ENCODE assay signal across 29 cellular contexts in the genomic region with DNA sequence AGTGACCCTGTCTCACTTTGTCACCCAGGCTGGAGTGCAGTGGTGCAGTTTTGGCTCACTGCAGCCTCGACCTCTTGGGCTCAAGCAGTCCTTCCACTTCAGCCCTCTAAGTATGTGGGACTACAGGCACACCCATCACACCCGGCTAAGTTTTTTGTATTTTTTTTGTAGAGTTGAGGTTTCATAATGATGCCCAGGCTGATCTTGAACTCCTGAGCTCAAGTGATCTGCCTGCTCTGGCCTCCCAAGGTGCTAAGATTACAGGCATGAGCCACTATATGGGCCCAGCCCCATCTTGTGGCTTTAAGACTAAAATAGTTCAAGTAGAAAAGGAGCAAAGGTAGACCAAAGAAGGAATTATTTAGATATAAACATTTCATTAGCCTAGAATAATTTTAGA.
DNase-seq lines count a peak whose midpoint lies in the region; ATAC-seq, FAIRE-seq and TF ChIP-seq lines count a peak whose summit lies in the region.
"Had no signal": no experiment of that assay in that cellular context is flagged by ENCODE, and none has a peak within 500 bp of the region (broad histone marks: within the 10 kb centered on the region; RNA-seq: fewer than 3 reads in every experiment).

No MANE protein-coding gene starts in this region.

- peaks cover 8% of the 10 kb centered on the region for H3K36me3 Mint-ChIP-seq in mesothelial cell of epicardium
- peaks cover 4% of the 10 kb centered on the region for H3K36me3 Mint-ChIP-seq in activated T-helper 1 cell treated with anti-CD3 and anti-CD28 coated beads, Interleukin-12 subunit alpha, Interleukin-12 subunit beta, Interleukin-2, Interleukin-4 antibody, amounts not matched to agents 30 ng/mL and 10 ng/mL and 1 ng/mL, durations not matched to agents 14 hours and 24 hours and 36 hours (ENCODE audit: low read depth)

- no peak overlapping the region for H2BK20ac ChIP-seq in H1 (ENCODE audit: low read length)

- intact Hi-C loops in activated T-helper 1 cell treated with anti-CD3 and anti-CD28 coated beads, Interleukin-12 subunit alpha, Interleukin-12 subunit beta, Interleukin-2, Interleukin-4 antibody, amounts not matched to agents 30 ng/mL and 10 ng/mL and 1 ng/mL, durations not matched to agents 14 hours and 24 hours and 36 hours (cut with micrococcal nuclease), result no loop called here

- no peak for TF ChIP-seq CTCF in H1 (IDR thresholded peaks at IDR 0.05; ENCODE audit: control extremely low read depth in 1 of 3, insufficient read depth in 1 of 3, low read depth in 1 of 3, low read length in 3 of 3)
- no peak for TF ChIP-seq CTCF in mesothelial cell of epicardium (IDR thresholded peaks at IDR 0.05; ENCODE audit: unreplicated experiment)
- no peak for TF ChIP-seq CTCF in smooth muscle cell (IDR thresholded peaks at IDR 0.05; ENCODE audit: borderline replicate concordance, insufficient read depth, poor library complexity, severe bottlenecking)

- no peak overlapping the region for H3K18ac ChIP-seq in H1 (ENCODE audit: extremely low read depth, low read length)

- no peaks in the 10 kb centered on the region for H3K9me3 ChIP-seq in H1 (ENCODE audit: insufficient read depth in 2 of 2, low read depth in 1 of 2, low read length in 1 of 2)
- no peaks in the 10 kb centered on the region for H3K9me3 ChIP-seq in smooth muscle cell (replicated peaks; ENCODE audit: low read depth)
- H3K9me3 ChIP-seq: BLaER1 treated with 17β-estradiol and CSF1 and Interleukin-3, amounts not matched to agents 10 nM and 100 nM; ovary; right atrium auricular region; stomach had no signal

- no peak overlapping the region for H2AFZ ChIP-seq in H1 (ENCODE audit: low read length)
- no peak overlapping the region for H2AFZ ChIP-seq in smooth muscle cell (ENCODE audit: low read depth)

- H4K91ac ChIP-seq in H1 (replicated peaks; ENCODE audit: insufficient read length, low read length), result no peak overlapping the region

- POLR2A ChIA-PET in H1 (lab: Charles Lee; ENCODE audit: partially characterized antibody), result interaction anchor here (0.7 to 1.3 kb wide), 2 partner anchors 10 to 74 kb away, joined by 3 to 4 read pairs; a partner anchor contains a TSS

- H3K4me1 Mint-ChIP-seq in mesothelial cell of epicardium, result peaks cover 13% of the 10 kb centered on the region
- peaks cover 16% of the 10 kb centered on the region for H3K4me1 Mint-ChIP-seq in activated T-helper 1 cell treated with anti-CD3 and anti-CD28 coated beads, Interleukin-12 subunit alpha, Interleukin-12 subunit beta, Interleukin-2, Interleukin-4 antibody, amounts not matched to agents 30 ng/mL and 10 ng/mL and 1 ng/mL, durations not matched to agents 14 hours and 24 hours and 36 hours (ENCODE audit: low read depth)

- H3K4ac ChIP-seq in H1 (replicated peaks; ENCODE audit: insufficient read length, low read depth, low read length), result no peak overlapping the region

- H2BK5ac ChIP-seq in H1 (ENCODE audit: low read depth, low read length), result no peak overlapping the region

- DNase-seq in EH (ENCODE audit: low read depth) (peak; percentile 8), LHCN-M2 (ENCODE audit: low read depth) (peak; percentile 4), H1 (ENCODE audit: low read depth in 1 of 2, low spot score in 2 of 2) (no peak), mesothelial cell of epicardium (ENCODE audit: low spot score in 2 of 2, unreplicated experiment in 2 of 2) (no peak), NCI-H510A (lab: John Stamatoyannopoulos, UW) (no peak), smooth muscle cell (lab: John Stamatoyannopoulos, UW; ENCODE audit: unreplicated experiment) (no peak)
- no peak for DNase-seq in activated T-helper 1 cell treated with anti-CD3 and anti-CD28 coated beads, Interleukin-12 subunit alpha, Interleukin-12 subunit beta, Interleukin-2, Interleukin-4 antibody, amounts not matched to agents 30 ng/mL and 10 ng/mL and 1 ng/mL, durations not matched to agents 14 hours and 24 hours and 36 hours (ENCODE audit: low spot score)
- DNase-seq: ACHN; activated CD8-positive, alpha-beta T cell treated with anti-CD3 and anti-CD28 coated beads, Interleukin-2, amount 10 ng/mL, durations not matched to agents 7 days and 5 days; activated naive CD4-positive, alpha-beta T cell treated with anti-CD3 and anti-CD28 coated beads for 36 hours; activated T-cell treated with anti-CD3 and anti-CD28 coated beads, Interleukin-2, amount 50 U/mL, for 1 hour; anterior cingulate cortex; Calu3; cerebellar nuclear complex; effector CD4-positive, alpha-beta T cell; EL; mesenchymal stem cell; naive thymus-derived CD8-positive, alpha-beta T cell; NCI-H1694 treated with DMSO at 0.1 percent for 48 hours; NCI-H748 treated with DMSO at 0.1 percent for 48 hours; ovary; stimulated activated CD4-positive, alpha-beta T cell treated with anti-CD3 and anti-CD28 coated beads, Interleukin-12 subunit alpha, Interleukin-12 subunit beta, amount 100 ng/mL, for 4 hours; stomach; trophoblast cell had no signal

- H3K4me2 ChIP-seq in H1 (ENCODE audit: insufficient read depth in 1 of 2, low read depth in 2 of 2, low read length in 2 of 2) (no peak overlapping the region), smooth muscle cell (no peak overlapping the region)
- H3K4me2 ChIP-seq: BLaER1 treated with 17β-estradiol and CSF1 and Interleukin-3, amounts not matched to agents 10 nM and 100 nM had no signal

- H3K9me3 Mint-ChIP-seq in mesothelial cell of epicardium, result no peaks in the 10 kb centered on the region
- H3K9me3 Mint-ChIP-seq in activated T-helper 1 cell treated with anti-CD3 and anti-CD28 coated beads, Interleukin-12 subunit alpha, Interleukin-12 subunit beta, Interleukin-2, Interleukin-4 antibody, amounts not matched to agents 30 ng/mL and 10 ng/mL and 1 ng/mL, durations not matched to agents 14 hours and 24 hours and 36 hours, result no peaks in the 10 kb centered on the region
- H3K9me3 Mint-ChIP-seq: activated naive CD4-positive, alpha-beta T cell treated with anti-CD3 and anti-CD28 coated beads for 36 hours; naive thymus-derived CD8-positive, alpha-beta T cell had no signal

- H2BK12ac ChIP-seq in H1 (ENCODE audit: low read depth, low read length), result no peak overlapping the region

- no peak overlapping the region for H4K5ac ChIP-seq in H1 (ENCODE audit: insufficient read length, low read depth, low read length)

- 87% methylated on average over 2 of the region's 2 CpGs; no CpG with 5 or more reads in 1 of the 2 experiments for WGBS in H1 (ENCODE audit: extremely low coverage in 1 of 2, insufficient coverage in 1 of 2, insufficient read length in 1 of 2, insufficient replicate concordance in 2 of 2, low coverage in 1 of 2, low lambda C conversion rate in 2 of 2, missing lambda C conversion rate in 1 of 2), 2 experiments
- WGBS in smooth muscle cell (ENCODE audit: low lambda C conversion rate), result 94% methylated on average over 2 of the region's 2 CpGs

- H3K14ac ChIP-seq in H1 (ENCODE audit: insufficient read length), result no peak overlapping the region

- H3K79me2 ChIP-seq in H1 (ENCODE audit: control insufficient read depth in 1 of 2, insufficient read depth in 2 of 2, low read length in 2 of 2), result peaks cover 0 to 83% of the 10 kb centered on the region in 2 experiments; a peak in 2 of 4 replicates
- H3K79me2 ChIP-seq in smooth muscle cell (ENCODE audit: low read depth), result peaks cover 82% of the 10 kb centered on the region

- no peak overlapping the region for H2BK120ac ChIP-seq in H1 (replicated peaks; ENCODE audit: low read depth, low read length)

- H4K20me1 ChIP-seq in H1 (replicated peaks in 1 of 2; ENCODE audit: control insufficient read depth in 1 of 2, insufficient read depth in 2 of 2, low read length in 2 of 2) (peaks cover 1% of the 10 kb centered on the region in 2 experiments), smooth muscle cell (ENCODE audit: low read depth) (peaks cover 86% of the 10 kb centered on the region)

- no peak overlapping the region for H3K23ac ChIP-seq in H1 (ENCODE audit: insufficient read length)

- H3K9ac ChIP-seq in H1 (replicated peaks in 1 of 4; ENCODE audit: extremely low read depth in 1 of 4, low read depth in 3 of 4, low read length in 3 of 4), result no peak overlapping the region
- H3K9ac ChIP-seq in smooth muscle cell (ENCODE audit: low read depth), result no peak overlapping the region
- H3K9ac ChIP-seq: BLaER1 treated with 17β-estradiol and CSF1 and Interleukin-3, amounts not matched to agents 10 nM and 100 nM had no signal

- TF ChIP-seq RAD21 in H1 (IDR thresholded peaks at IDR 0.05 in 1 of 2, conservative IDR thresholded peaks at IDR 0.05 in 1 of 2; ENCODE audit: low read depth in 2 of 2, low read length in 2 of 2), result peak; percentile 15 to 25

- no peaks in the 10 kb centered on the region; a peak in 1 of 8 replicates for H3K36me3 ChIP-seq in H1 (ENCODE audit: control insufficient read depth in 2 of 4, insufficient read depth in 4 of 4, low read length in 3 of 4)
- H3K36me3 ChIP-seq in smooth muscle cell (ENCODE audit: low read depth), result no peaks in the 10 kb centered on the region
- H3K36me3 ChIP-seq: ovary, right atrium auricular region had no signal

- H3K27ac Mint-ChIP-seq in mesothelial cell of epicardium, result peak overlapping the region; percentile 69
- H3K27ac Mint-ChIP-seq in activated T-helper 1 cell treated with anti-CD3 and anti-CD28 coated beads, Interleukin-12 subunit alpha, Interleukin-12 subunit beta, Interleukin-2, Interleukin-4 antibody, amounts not matched to agents 30 ng/mL and 10 ng/mL and 1 ng/mL, durations not matched to agents 14 hours and 24 hours and 36 hours, result no peak overlapping the region
- H3K27ac Mint-ChIP-seq: activated CD8-positive, alpha-beta T cell treated with anti-CD3 and anti-CD28 coated beads, Interleukin-2, amount 10 ng/mL, durations not matched to agents 7 days and 5 days; activated naive CD4-positive, alpha-beta T cell treated with anti-CD3 and anti-CD28 coated beads for 36 hours had no signal

- no peaks in the 10 kb centered on the region for H3K23me2 ChIP-seq in H1 (ENCODE audit: low read depth, low read length)

- CTCF ChIA-PET in H1 (lab: Charles Lee; ENCODE audit: partially characterized antibody), result interaction anchor here (1.2 to 1.5 kb wide), 2 partner anchors 10 to 49 kb away, joined by 4 read pairs; no protein-coding TSS in a partner anchor

- no peak overlapping the region for H3K4me3 Mint-ChIP-seq in mesothelial cell of epicardium
- H3K4me3 Mint-ChIP-seq in activated T-helper 1 cell treated with anti-CD3 and anti-CD28 coated beads, Interleukin-12 subunit alpha, Interleukin-12 subunit beta, Interleukin-2, Interleukin-4 antibody, amounts not matched to agents 30 ng/mL and 10 ng/mL and 1 ng/mL, durations not matched to agents 14 hours and 24 hours and 36 hours, result no peak overlapping the region
- H3K4me3 Mint-ChIP-seq: activated CD8-positive, alpha-beta T cell treated with anti-CD3 and anti-CD28 coated beads, Interleukin-2, amount 10 ng/mL, durations not matched to agents 7 days and 5 days; activated naive CD4-positive, alpha-beta T cell treated with anti-CD3 and anti-CD28 coated beads for 36 hours; naive thymus-derived CD8-positive, alpha-beta T cell had no signal

- no peak for TF ChIP-seq POLR2A in H1 (IDR thresholded peaks at IDR 0.05; ENCODE audit: control extremely low read depth in 1 of 2, low read depth in 2 of 2, low read length in 2 of 2)

- H3K79me1 ChIP-seq in H1 (ENCODE audit: low read depth, low read length), result peaks cover 2% of the 10 kb centered on the region; the same call in 1 of the 2 replicates

- no peak overlapping the region for H2BK15ac ChIP-seq in H1 (ENCODE audit: low read length)

- H3K27ac ChIP-seq in H1 (ENCODE audit: low read depth, low read length) (no peak overlapping the region), smooth muscle cell (ENCODE audit: low read depth) (no peak overlapping the region)
- H3K27ac ChIP-seq: BLaER1 treated with 17β-estradiol and CSF1 and Interleukin-3, amounts not matched to agents 10 nM and 100 nM; ovary; right atrium auricular region; stomach had no signal

- no peak overlapping the region for H3K56ac ChIP-seq in H1 (replicated peaks; ENCODE audit: insufficient read length, low read depth, low read length)

- H3K4me3 ChIP-seq in H1 (ENCODE audit: extremely low read depth in 1 of 4, insufficient read depth in 2 of 4, low read depth in 3 of 4, low read length in 4 of 4) (no peak overlapping the region), smooth muscle cell (no peak overlapping the region)
- H3K4me3 ChIP-seq: BLaER1 treated with 17β-estradiol and CSF1 and Interleukin-3, amounts not matched to agents 10 nM and 100 nM; ovary; right atrium auricular region; stomach had no signal

- no peaks in the 10 kb centered on the region for H3F3A ChIP-seq in smooth muscle cell (ENCODE audit: low read depth)

- no peak for TF ChIP-seq EP300 in H1 (IDR thresholded peaks at IDR 0.05; ENCODE audit: borderline replicate concordance in 1 of 2, low read depth in 2 of 2, low read length in 2 of 2)

- H2AK5ac ChIP-seq in H1 (ENCODE audit: low read depth, low read length), result no peak overlapping the region

- FAIRE-seq in H1 (lab: Jason Lieb, UNC), result no peak
- FAIRE-seq: H54 had no signal

- H3K27me3 Mint-ChIP-seq in mesothelial cell of epicardium (ENCODE audit: low read depth), result no peaks in the 10 kb centered on the region
- no peaks in the 10 kb centered on the region for H3K27me3 Mint-ChIP-seq in activated T-helper 1 cell treated with anti-CD3 and anti-CD28 coated beads, Interleukin-12 subunit alpha, Interleukin-12 subunit beta, Interleukin-2, Interleukin-4 antibody, amounts not matched to agents 30 ng/mL and 10 ng/mL and 1 ng/mL, durations not matched to agents 14 hours and 24 hours and 36 hours (ENCODE audit: insufficient read depth)
- H3K27me3 Mint-ChIP-seq: naive thymus-derived CD8-positive, alpha-beta T cell had no signal

- no peak for ATAC-seq in HG02623 (IDR thresholded peaks at IDR 0.05; ENCODE audit: unreplicated experiment)
- ATAC-seq: activated CD8-positive, alpha-beta T cell treated with anti-CD3 and anti-CD28 coated beads, Interleukin-2, amount 10 ng/mL, durations not matched to agents 7 days and 5 days; naive thymus-derived CD8-positive, alpha-beta T cell; Right ventricle myocardium inferior had no signal

- H3K27me3 ChIP-seq in H1 (replicated peaks in 1 of 4; ENCODE audit: control insufficient read depth in 3 of 4, extremely low read depth in 1 of 4, insufficient read depth in 3 of 4, low read length in 3 of 4) (no peaks in the 10 kb centered on the region), smooth muscle cell (ENCODE audit: low read depth) (no peaks in the 10 kb centered on the region)
- H3K27me3 ChIP-seq: BLaER1 treated with 17β-estradiol and CSF1 and Interleukin-3, amounts not matched to agents 10 nM and 100 nM; ovary; right atrium auricular region; stomach had no signal

- no peak overlapping the region for H4K8ac ChIP-seq in H1 (ENCODE audit: extremely low read depth, insufficient read depth, low read length)

- H3K4me1 ChIP-seq in H1 (replicated peaks in 1 of 4; ENCODE audit: control insufficient read depth in 3 of 4, insufficient read depth in 4 of 4, low read length in 3 of 4), result no peaks in the 10 kb centered on the region
- no peaks in the 10 kb centered on the region for H3K4me1 ChIP-seq in smooth muscle cell (ENCODE audit: low read depth)

Comparison
In these comparisons a context has a peak if more than half of its experiments do, and no peak if none do; other contexts are left out.
1. DNase-seq: peak in EH (single experiment) and LHCN-M2 (single experiment); none in H1 (0 of 2), mesothelial cell of epicardium (0 of 2), activated T-helper 1 cell treated with anti-CD3 and anti-CD28 coated beads, Interleukin-12 subunit alpha, Interleukin-12 subunit beta, Interleukin-2, Interleukin-4 antibody, amounts not matched to agents 30 ng/mL and 10 ng/mL and 1 ng/mL, durations not matched to agents 14 hours and 24 hours and 36 hours (single experiment), NCI-H510A (single experiment) and smooth muscle cell (single experiment).